1 cellular context compared by ENCODE assay signal in genomic region chr16:56681939-56682702, GRCh38.
TF ChIP-seq lines count a peak whose summit lies in the region.

Gene MT1X, plus strand, starts transcription at chr16:56682470. Its CDS starts 71 bp downstream, at chr16:56682541.

TF ChIP-seq in A549, 52 proteins besides CTCF, POLR2A, EP300 and RAD21 (continued from another document):
- TF ChIP-seq ATOH8 (CRISPR knock-in tag; IDR thresholded peaks at IDR 0.05; ENCODE audit: low read depth) (no peak), POLR2AphosphoS2 (conservative IDR thresholded peaks at IDR 0.05; ENCODE audit: low read length) (no peak), CEBPB (IDR thresholded peaks at IDR 0.05) (no peak), KDM1A (IDR thresholded peaks at IDR 0.05; ENCODE audit: low read depth) (no peak), MAX (IDR thresholded peaks at IDR 0.05) (peak; percentile 84), RFX5 (IDR thresholded peaks at IDR 0.05) (no peak), HOXB5 (CRISPR knock-in tag; IDR thresholded peaks at IDR 0.05) (no peak), NPAS2 (CRISPR knock-in tag; IDR thresholded peaks at IDR 0.05; ENCODE audit: borderline replicate concordance) (no peak), ZNF302 (CRISPR knock-in tag; IDR thresholded peaks at IDR 0.05) (no peak), BHLHE40 (IDR thresholded peaks at IDR 0.05; ENCODE audit: low read depth, low read length) (no peak), MYC (IDR thresholded peaks at IDR 0.05; ENCODE audit: borderline replicate concordance, low read length) (peak; percentile 58; the same call in 1 of the 2 replicates), JUN (IDR thresholded peaks at IDR 0.05) (peak; percentile 85 to 87), CBX8 (IDR thresholded peaks at IDR 0.05) (no peak)
- TF ChIP-seq, protein P1, sequence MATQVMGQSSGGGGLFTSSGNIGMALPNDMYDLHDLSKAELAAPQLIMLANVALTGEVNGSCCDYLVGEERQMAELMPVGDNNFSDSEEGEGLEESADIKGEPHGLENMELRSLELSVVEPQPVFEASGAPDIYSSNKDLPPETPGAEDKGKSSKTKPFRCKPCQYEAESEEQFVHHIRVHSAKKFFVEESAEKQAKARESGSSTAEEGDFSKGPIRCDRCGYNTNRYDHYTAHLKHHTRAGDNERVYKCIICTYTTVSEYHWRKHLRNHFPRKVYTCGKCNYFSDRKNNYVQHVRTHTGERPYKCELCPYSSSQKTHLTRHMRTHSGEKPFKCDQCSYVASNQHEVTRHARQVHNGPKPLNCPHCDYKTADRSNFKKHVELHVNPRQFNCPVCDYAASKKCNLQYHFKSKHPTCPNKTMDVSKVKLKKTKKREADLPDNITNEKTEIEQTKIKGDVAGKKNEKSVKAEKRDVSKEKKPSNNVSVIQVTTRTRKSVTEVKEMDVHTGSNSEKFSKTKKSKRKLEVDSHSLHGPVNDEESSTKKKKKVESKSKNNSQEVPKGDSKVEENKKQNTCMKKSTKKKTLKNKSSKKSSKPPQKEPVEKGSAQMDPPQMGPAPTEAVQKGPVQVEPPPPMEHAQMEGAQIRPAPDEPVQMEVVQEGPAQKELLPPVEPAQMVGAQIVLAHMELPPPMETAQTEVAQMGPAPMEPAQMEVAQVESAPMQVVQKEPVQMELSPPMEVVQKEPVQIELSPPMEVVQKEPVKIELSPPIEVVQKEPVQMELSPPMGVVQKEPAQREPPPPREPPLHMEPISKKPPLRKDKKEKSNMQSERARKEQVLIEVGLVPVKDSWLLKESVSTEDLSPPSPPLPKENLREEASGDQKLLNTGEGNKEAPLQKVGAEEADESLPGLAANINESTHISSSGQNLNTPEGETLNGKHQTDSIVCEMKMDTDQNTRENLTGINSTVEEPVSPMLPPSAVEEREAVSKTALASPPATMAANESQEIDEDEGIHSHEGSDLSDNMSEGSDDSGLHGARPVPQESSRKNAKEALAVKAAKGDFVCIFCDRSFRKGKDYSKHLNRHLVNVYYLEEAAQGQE (IDR thresholded peaks at IDR 0.05) = no peak
- TF ChIP-seq, protein P2, sequence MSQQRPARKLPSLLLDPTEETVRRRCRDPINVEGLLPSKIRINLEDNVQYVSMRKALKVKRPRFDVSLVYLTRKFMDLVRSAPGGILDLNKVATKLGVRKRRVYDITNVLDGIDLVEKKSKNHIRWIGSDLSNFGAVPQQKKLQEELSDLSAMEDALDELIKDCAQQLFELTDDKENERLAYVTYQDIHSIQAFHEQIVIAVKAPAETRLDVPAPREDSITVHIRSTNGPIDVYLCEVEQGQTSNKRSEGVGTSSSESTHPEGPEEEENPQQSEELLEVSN (IDR thresholded peaks at IDR 0.05; ENCODE audit: borderline replicate concordance, low read depth) = peak; percentile 52; the same call in 1 of the 2 replicates
